Comparison of ENCODE assay signal across 13 cellular contexts in the genomic region with DNA sequence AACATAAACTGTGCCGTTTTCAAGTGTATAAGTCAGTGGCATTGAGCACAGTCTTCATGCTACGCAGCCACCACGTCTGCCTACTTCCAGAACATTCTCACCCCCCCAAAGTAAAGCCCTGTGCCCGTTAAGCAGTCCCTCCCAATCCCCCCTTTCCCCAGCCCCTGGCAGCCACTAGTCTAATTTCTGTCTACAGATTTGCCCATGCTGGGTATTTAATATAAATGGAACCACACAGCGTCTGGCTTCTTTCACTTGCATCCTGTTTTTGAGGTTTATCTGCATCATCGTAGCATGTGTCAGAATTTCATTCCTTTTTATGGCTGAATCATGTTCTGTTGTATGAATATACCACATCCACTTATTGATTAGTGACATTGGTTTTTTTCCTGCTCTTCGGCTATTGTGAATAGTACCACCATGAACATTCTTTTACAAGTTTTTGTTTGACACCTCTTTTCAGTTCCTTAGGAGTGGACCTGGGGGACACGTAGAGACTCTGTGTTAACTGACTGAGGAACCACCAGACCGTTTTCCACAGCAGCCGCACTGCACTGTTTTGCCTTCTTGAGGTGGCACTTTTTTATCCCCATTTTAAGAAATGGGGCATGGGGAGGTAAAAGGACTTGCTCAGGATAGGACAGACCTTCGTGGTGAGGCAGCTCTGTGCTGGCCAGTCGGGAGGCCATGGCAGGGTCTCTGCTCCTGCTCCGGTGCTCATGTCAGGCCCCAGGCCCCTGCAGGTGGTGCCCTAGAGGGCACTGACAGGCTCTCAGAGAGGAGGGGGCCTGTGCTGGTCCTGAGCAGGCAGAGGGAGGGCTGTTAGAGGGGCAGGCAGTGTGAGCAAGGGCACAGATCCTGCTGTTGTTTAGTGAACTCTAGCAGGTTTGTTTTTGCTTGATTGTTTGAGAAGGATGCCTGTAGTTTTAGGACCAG.
DNase-seq lines count a peak whose midpoint lies in the region; TF ChIP-seq lines count a peak whose summit lies in the region.
"Had no signal": no experiment of that assay in that cellular context is flagged by ENCODE, and none has a peak within 500 bp of the region (broad histone marks: within the 10 kb centered on the region; RNA-seq: fewer than 3 reads in every experiment).

No MANE protein-coding gene starts in this region.

- H3K27ac ChIP-seq in coronary artery, result no peak overlapping the region

- TF ChIP-seq CTCF in AG09309 (IDR thresholded peaks at IDR 0.05; ENCODE audit: control insufficient read depth, insufficient read depth, low read depth, low read length, missing control alignments) (no peak), fibroblast of mammary gland (conservative IDR thresholded peaks at IDR 0.05; ENCODE audit: control insufficient read depth, insufficient read depth, low read depth, low read length) (no peak), coronary artery (IDR thresholded peaks at IDR 0.05) (no peak)

- H3K4me3 Mint-ChIP-seq in activated T-helper 1 cell treated with anti-CD3 and anti-CD28 coated beads, Interleukin-12 subunit alpha, Interleukin-12 subunit beta, Interleukin-2, Interleukin-4 antibody, amounts not matched to agents 30 ng/mL and 10 ng/mL and 1 ng/mL, durations not matched to agents 14 hours and 24 hours and 36 hours, result peak overlapping the region; percentile 60
- H3K4me3 Mint-ChIP-seq: natural killer cell treated with Interleukin-12 subunit alpha and Interleukin-12 subunit beta and Interleukin-15 and Interleukin-18, amount 100 ng/mL, for 72 hours had no signal

- DNase-seq in AG09309 (ENCODE audit: low read depth) (peak; percentile 3), fibroblast of mammary gland (ENCODE audit: low read depth) (peak; percentile 71), glomerular visceral epithelial cell (ENCODE audit: extremely low spot score) (no peak), COR-L47 (lab: John Stamatoyannopoulos, UW) (no peak), coronary artery (ENCODE audit: low spot score) (no peak), hepatic stellate cell (ENCODE audit: low spot score) (no peak)
- DNase-seq in Jurkat, Clone E6-1 (ENCODE audit: low read depth, low spot score), result peak; percentile 9
- DNase-seq in activated T-helper 1 cell treated with anti-CD3 and anti-CD28 coated beads, Interleukin-12 subunit alpha, Interleukin-12 subunit beta, Interleukin-2, Interleukin-4 antibody, amounts not matched to agents 30 ng/mL and 10 ng/mL and 1 ng/mL, durations not matched to agents 14 hours and 24 hours and 36 hours (ENCODE audit: low spot score), result no peak
- DNase-seq: foreskin melanocyte, GDM1, NCI-H2107, small intestine had no signal

- H3K4me3 ChIP-seq in AG09309 (ENCODE audit: control insufficient read depth, low read depth, low read length), result no peak overlapping the region
- H3K4me3 ChIP-seq in Jurkat, Clone E6-1 (ENCODE audit: low read length), result no peak overlapping the region
- no peak overlapping the region for H3K4me3 ChIP-seq in fibroblast of mammary gland (ENCODE audit: control insufficient read depth, low read depth, low read length)
- no peak overlapping the region for H3K4me3 ChIP-seq in coronary artery

- peak overlapping the region; percentile 95 for H3K27ac Mint-ChIP-seq in activated T-helper 1 cell treated with anti-CD3 and anti-CD28 coated beads, Interleukin-12 subunit alpha, Interleukin-12 subunit beta, Interleukin-2, Interleukin-4 antibody, amounts not matched to agents 30 ng/mL and 10 ng/mL and 1 ng/mL, durations not matched to agents 14 hours and 24 hours and 36 hours
- H3K27ac Mint-ChIP-seq: natural killer cell treated with Interleukin-12 subunit alpha and Interleukin-12 subunit beta and Interleukin-15 and Interleukin-18, amount 100 ng/mL, for 72 hours had no signal

- H3K9me3 Mint-ChIP-seq in activated T-helper 1 cell treated with anti-CD3 and anti-CD28 coated beads, Interleukin-12 subunit alpha, Interleukin-12 subunit beta, Interleukin-2, Interleukin-4 antibody, amounts not matched to agents 30 ng/mL and 10 ng/mL and 1 ng/mL, durations not matched to agents 14 hours and 24 hours and 36 hours, result peaks cover 5% of the 10 kb centered on the region
- H3K9me3 Mint-ChIP-seq: natural killer cell treated with Interleukin-12 subunit alpha and Interleukin-12 subunit beta and Interleukin-15 and Interleukin-18, amount 100 ng/mL, for 72 hours had no signal

- H3K4me1 Mint-ChIP-seq in activated T-helper 1 cell treated with anti-CD3 and anti-CD28 coated beads, Interleukin-12 subunit alpha, Interleukin-12 subunit beta, Interleukin-2, Interleukin-4 antibody, amounts not matched to agents 30 ng/mL and 10 ng/mL and 1 ng/mL, durations not matched to agents 14 hours and 24 hours and 36 hours (ENCODE audit: low read depth), result peaks cover 36% of the 10 kb centered on the region

- no peaks in the 10 kb centered on the region for H3K36me3 Mint-ChIP-seq in activated T-helper 1 cell treated with anti-CD3 and anti-CD28 coated beads, Interleukin-12 subunit alpha, Interleukin-12 subunit beta, Interleukin-2, Interleukin-4 antibody, amounts not matched to agents 30 ng/mL and 10 ng/mL and 1 ng/mL, durations not matched to agents 14 hours and 24 hours and 36 hours (ENCODE audit: low read depth)
- H3K36me3 Mint-ChIP-seq: natural killer cell treated with Interleukin-12 subunit alpha and Interleukin-12 subunit beta and Interleukin-15 and Interleukin-18, amount 100 ng/mL, for 72 hours had no signal

- H3K27me3 Mint-ChIP-seq in activated T-helper 1 cell treated with anti-CD3 and anti-CD28 coated beads, Interleukin-12 subunit alpha, Interleukin-12 subunit beta, Interleukin-2, Interleukin-4 antibody, amounts not matched to agents 30 ng/mL and 10 ng/mL and 1 ng/mL, durations not matched to agents 14 hours and 24 hours and 36 hours (ENCODE audit: insufficient read depth), result no peaks in the 10 kb centered on the region

- intact Hi-C loops in activated T-helper 1 cell treated with anti-CD3 and anti-CD28 coated beads, Interleukin-12 subunit alpha, Interleukin-12 subunit beta, Interleukin-2, Interleukin-4 antibody, amounts not matched to agents 30 ng/mL and 10 ng/mL and 1 ng/mL, durations not matched to agents 14 hours and 24 hours and 36 hours (cut with micrococcal nuclease), result loop anchor here (1.0 to 5.0 kb wide), 7 partner anchors 26 to 216 kb away; partner anchors contain the start of gene PCBP3

Comparison
In these comparisons a context has a peak if more than half of its experiments do, and no peak if none do; other contexts are left out.
1. DNase-seq: peak in AG09309 (single experiment), Jurkat, Clone E6-1 (single experiment) and fibroblast of mammary gland (single experiment); none in activated T-helper 1 cell treated with anti-CD3 and anti-CD28 coated beads, Interleukin-12 subunit alpha, Interleukin-12 subunit beta, Interleukin-2, Interleukin-4 antibody, amounts not matched to agents 30 ng/mL and 10 ng/mL and 1 ng/mL, durations not matched to agents 14 hours and 24 hours and 36 hours (single experiment), glomerular visceral epithelial cell (single experiment), COR-L47 (single experiment), coronary artery (single experiment) and hepatic stellate cell (single experiment).